Comparison of ENCODE assay signal across 8 cellular contexts in the genomic region with DNA sequence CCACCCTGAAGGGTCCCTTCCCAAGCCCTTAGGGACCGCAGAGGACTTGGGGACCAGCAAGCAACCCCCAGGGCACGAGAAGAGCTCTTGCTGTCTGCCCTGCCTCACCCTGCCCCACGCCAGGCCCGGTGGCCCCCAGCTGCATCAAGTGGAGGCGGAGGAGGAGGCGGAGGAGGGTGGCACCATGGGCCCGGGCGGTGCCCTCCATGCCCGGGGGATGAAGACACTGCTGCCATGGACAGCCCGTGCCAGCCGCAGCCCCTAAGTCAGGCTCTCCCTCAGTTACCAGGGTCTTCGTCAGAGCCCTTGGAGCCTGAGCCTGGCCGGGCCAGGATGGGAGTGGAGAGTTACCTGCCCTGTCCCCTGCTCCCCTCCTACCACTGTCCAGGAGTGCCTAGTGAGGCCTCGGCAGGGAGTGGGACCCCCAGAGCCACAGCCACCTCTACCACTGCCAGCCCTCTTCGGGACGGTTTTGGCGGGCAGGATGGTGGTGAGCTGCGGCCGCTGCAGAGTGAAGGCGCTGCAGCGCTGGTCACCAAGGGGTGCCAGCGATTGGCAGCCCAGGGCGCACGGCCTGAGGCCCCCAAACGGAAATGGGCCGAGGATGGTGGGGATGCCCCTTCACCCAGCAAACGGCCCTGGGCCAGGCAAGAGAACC. TPM values are rescaled to one million over a fixed set of nuclear protein-coding genes. Genes with fewer than 3 reads are reported as not detected.
DNase-seq lines count a peak whose midpoint lies in the region; ATAC-seq lines count a peak whose summit lies in the region.

No MANE protein-coding gene starts in this region.

- no peak overlapping the region for H3K27ac ChIP-seq in HUES6 (ENCODE audit: low read depth, low read length)

- H3K4me3 ChIP-seq in HUES6 (ENCODE audit: low read depth, low read length) (peak overlapping the region; percentile 91), iPS-18c (ENCODE audit: insufficient read depth, low read depth, low read length) (peak overlapping the region; percentile 75)

- peaks cover 54% of the 10 kb centered on the region for H3K4me1 ChIP-seq in HUES6 (ENCODE audit: control insufficient read depth, insufficient read depth, low read length)

- peak overlapping the region; percentile 90 for H3K4me3 Mint-ChIP-seq in activated T-helper 2 cell treated with anti-CD3 and anti-CD28 coated beads, Interferon-gamma antibody, Interleukin-2, Interleukin-4, amounts not matched to agents 10 μg/mL and 5 μg/mL and 100 μg/mL, durations not matched to agents 14 hours and 24 hours and 36 hours (ENCODE audit: low read depth)
- peak overlapping the region; percentile 99 to 100 for H3K4me3 Mint-ChIP-seq in stimulated activated naive CD8-positive, alpha-beta T cell treated with anti-CD3 and anti-CD28 coated beads, Interleukin-15, amount 100 ng/mL, for 72 hours

- H3K9me3 Mint-ChIP-seq in activated T-helper 2 cell treated with anti-CD3 and anti-CD28 coated beads, Interferon-gamma antibody, Interleukin-2, Interleukin-4, amounts not matched to agents 10 μg/mL and 5 μg/mL and 100 μg/mL, durations not matched to agents 14 hours and 24 hours and 36 hours, result no peaks in the 10 kb centered on the region
- no peaks in the 10 kb centered on the region for H3K9me3 Mint-ChIP-seq in stimulated activated naive CD8-positive, alpha-beta T cell treated with anti-CD3 and anti-CD28 coated beads, Interleukin-15, amount 100 ng/mL, for 72 hours

- no peaks in the 10 kb centered on the region for H3K27me3 Mint-ChIP-seq in activated T-helper 2 cell treated with anti-CD3 and anti-CD28 coated beads, Interferon-gamma antibody, Interleukin-2, Interleukin-4, amounts not matched to agents 10 μg/mL and 5 μg/mL and 100 μg/mL, durations not matched to agents 14 hours and 24 hours and 36 hours (ENCODE audit: low read depth)
- no peaks in the 10 kb centered on the region for H3K27me3 Mint-ChIP-seq in stimulated activated naive CD8-positive, alpha-beta T cell treated with anti-CD3 and anti-CD28 coated beads, Interleukin-15, amount 100 ng/mL, for 72 hours

- H3K36me3 ChIP-seq in HUES6 (ENCODE audit: control insufficient read depth, insufficient read depth, low read length), result peaks cover 47% of the 10 kb centered on the region

- DNase-seq in activated T-helper 2 cell treated with anti-CD3 and anti-CD28 coated beads, Interferon-gamma antibody, Interleukin-2, Interleukin-4, amounts not matched to agents 10 μg/mL and 5 μg/mL and 100 μg/mL, durations not matched to agents 14 hours and 24 hours and 36 hours (ENCODE audit: low spot score), result no peak
- DNase-seq in stimulated activated naive CD8-positive, alpha-beta T cell treated with anti-CD3 and anti-CD28 coated beads, Interleukin-15, amount 100 ng/mL, for 72 hours, result no peak
- DNase-seq in NCI-H187 treated with DMSO at 0.1 percent for 48 hours (lab: John Stamatoyannopoulos, UW), result no peak
- no peak for DNase-seq in stimulated activated CD4-positive, alpha-beta T cell treated with anti-CD3 and anti-CD28 coated beads, Interleukin-2, amount 100 ng/mL, for 48 hours

- H3K9me3 ChIP-seq in HUES6 (ENCODE audit: control insufficient read depth, insufficient read depth, low read depth, low read length) (no peaks in the 10 kb centered on the region), iPS-18c (ENCODE audit: control insufficient read depth, insufficient read depth, low read length) (no peaks in the 10 kb centered on the region)

- H3K27ac Mint-ChIP-seq in activated T-helper 2 cell treated with anti-CD3 and anti-CD28 coated beads, Interferon-gamma antibody, Interleukin-2, Interleukin-4, amounts not matched to agents 10 μg/mL and 5 μg/mL and 100 μg/mL, durations not matched to agents 14 hours and 24 hours and 36 hours, result peak overlapping the region; percentile 81
- H3K27ac Mint-ChIP-seq in stimulated activated naive CD8-positive, alpha-beta T cell treated with anti-CD3 and anti-CD28 coated beads, Interleukin-15, amount 100 ng/mL, for 72 hours, result peak overlapping the region; percentile 93 to 95

- H3K9ac ChIP-seq in HUES6 (ENCODE audit: low read length), result peak overlapping the region; percentile 94

- H3K4me1 Mint-ChIP-seq in activated T-helper 2 cell treated with anti-CD3 and anti-CD28 coated beads, Interferon-gamma antibody, Interleukin-2, Interleukin-4, amounts not matched to agents 10 μg/mL and 5 μg/mL and 100 μg/mL, durations not matched to agents 14 hours and 24 hours and 36 hours (ENCODE audit: low read depth), result peaks cover 62% of the 10 kb centered on the region
- peaks cover 86% of the 10 kb centered on the region for H3K4me1 Mint-ChIP-seq in stimulated activated naive CD8-positive, alpha-beta T cell treated with anti-CD3 and anti-CD28 coated beads, Interleukin-15, amount 100 ng/mL, for 72 hours

- peaks cover 52% of the 10 kb centered on the region for H3K36me3 Mint-ChIP-seq in activated T-helper 2 cell treated with anti-CD3 and anti-CD28 coated beads, Interferon-gamma antibody, Interleukin-2, Interleukin-4, amounts not matched to agents 10 μg/mL and 5 μg/mL and 100 μg/mL, durations not matched to agents 14 hours and 24 hours and 36 hours (ENCODE audit: low read depth)

- H3K27me3 ChIP-seq in HUES6 (ENCODE audit: control insufficient read depth, insufficient read depth, low read length), result no peaks in the 10 kb centered on the region

- no peak for ATAC-seq in stimulated activated naive CD8-positive, alpha-beta T cell treated with anti-CD3 and anti-CD28 coated beads, Interleukin-15, amount 100 ng/mL, for 72 hours
- no peak for ATAC-seq in HG02588 (IDR thresholded peaks at IDR 0.05; ENCODE audit: unreplicated experiment)
- ATAC-seq in HG03378 (IDR thresholded peaks at IDR 0.05; ENCODE audit: unreplicated experiment), result no peak

- intact Hi-C loops in activated T-helper 2 cell treated with anti-CD3 and anti-CD28 coated beads, Interferon-gamma antibody, Interleukin-2, Interleukin-4, amounts not matched to agents 10 μg/mL and 5 μg/mL and 100 μg/mL, durations not matched to agents 14 hours and 24 hours and 36 hours (cut with micrococcal nuclease), result loop anchor here (10.0 kb wide), 1 partner anchor 516 kb away; the partner anchor contains the start of gene AKT2

RNA-seq across cellular contexts. Expression of gene EGLN2, which starts 1.5 kb away (rescaled TPM):
- 98.5 and 104 TPM in 2 replicates for total RNA-seq in activated T-helper 2 cell treated with anti-CD3 and anti-CD28 coated beads, Interferon-gamma antibody, Interleukin-2, Interleukin-4, amounts not matched to agents 10 μg/mL and 5 μg/mL and 100 μg/mL, durations not matched to agents 14 hours and 24 hours and 36 hours

RNA-seq across cellular contexts. Expression of gene RAB4B, which starts 22.4 kb away (rescaled TPM):
- 50.1 and 50.4 TPM in 2 replicates for total RNA-seq in activated T-helper 2 cell treated with anti-CD3 and anti-CD28 coated beads, Interferon-gamma antibody, Interleukin-2, Interleukin-4, amounts not matched to agents 10 μg/mL and 5 μg/mL and 100 μg/mL, durations not matched to agents 14 hours and 24 hours and 36 hours

RNA-seq across cellular contexts. Expression of gene MIA, which starts 25.1 kb away (rescaled TPM):
- total RNA-seq in activated T-helper 2 cell treated with anti-CD3 and anti-CD28 coated beads, Interferon-gamma antibody, Interleukin-2, Interleukin-4, amounts not matched to agents 10 μg/mL and 5 μg/mL and 100 μg/mL, durations not matched to agents 14 hours and 24 hours and 36 hours, result 0.69 TPM in 1 of 2 replicates, not detected in the other

RNA-seq across cellular contexts. Expression of gene SNRPA, which starts 49.5 kb away (rescaled TPM):
- total RNA-seq in activated T-helper 2 cell treated with anti-CD3 and anti-CD28 coated beads, Interferon-gamma antibody, Interleukin-2, Interleukin-4, amounts not matched to agents 10 μg/mL and 5 μg/mL and 100 μg/mL, durations not matched to agents 14 hours and 24 hours and 36 hours, result 257 and 267 TPM in 2 replicates

RNA-seq across cellular contexts. Expression of gene CYP2A6, which starts 49.8 kb away (rescaled TPM):
- total RNA-seq in activated T-helper 2 cell treated with anti-CD3 and anti-CD28 coated beads, Interferon-gamma antibody, Interleukin-2, Interleukin-4, amounts not matched to agents 10 μg/mL and 5 μg/mL and 100 μg/mL, durations not matched to agents 14 hours and 24 hours and 36 hours, result not detected in 2 replicates
